In genomic region chr13:33058816-33059215, GRCh38 we compare ENCODE assay signal across 17 cellular contexts.
"Had no signal": no experiment of that assay in that cellular context is flagged by ENCODE, and none has a peak within 500 bp of the region (broad histone marks: within the 10 kb centered on the region; RNA-seq: fewer than 3 reads in every experiment).

No MANE protein-coding gene starts in this region.

- H3K27me3 ChIP-seq: heart left ventricle, testis, transverse colon had no signal

- H3K27ac ChIP-seq: lower lobe of right lung, psoas muscle, testis, transverse colon had no signal

- H3K4me3 ChIP-seq: heart left ventricle, lower lobe of right lung, psoas muscle, testis, transverse colon had no signal

- DNase-seq: heart left ventricle; hippocampal formation; lower lobe of right lung; midbrain; psoas muscle; retina; stimulated activated CD4-positive, alpha-beta T cell treated with anti-CD3 and anti-CD28 coated beads, Interleukin-2, amount 100 ng/mL, for 24 hours; stimulated activated CD4-positive, alpha-beta T cell treated with anti-CD3 and anti-CD28 coated beads, Interleukin-4, amount 100 ng/mL, for 4 hours; stimulated activated naive B cell treated with anti-CD40 and anti-IgM and Interleukin-4, amounts not matched to agents 10 μg/mL and 1 μg/mL and 100 μg/mL, for 72 hours; stimulated activated naive CD8-positive, alpha-beta T cell treated with anti-CD3 and anti-CD28 coated beads, Interleukin-15, amount 100 ng/mL, for 72 hours; testis; transverse colon had no signal

- H3K36me3 ChIP-seq: lower lobe of right lung, transverse colon had no signal

- H3K9me3 ChIP-seq: heart left ventricle, lower lobe of right lung, psoas muscle, testis, transverse colon had no signal

- H3K4me1 ChIP-seq: psoas muscle had no signal

- FAIRE-seq: endothelial cell of umbilical vein, frontal cortex had no signal

- ATAC-seq: left lobe of liver; lower lobe of right lung; natural killer cell treated with Interleukin-12 subunit alpha and Interleukin-12 subunit beta and Interleukin-15 and Interleukin-18, amount 100 ng/mL, for 72 hours; psoas muscle; sciatic nerve; stimulated activated naive B cell treated with anti-CD40 and anti-IgM and Interleukin-4, amounts not matched to agents 10 μg/mL and 1 μg/mL and 100 μg/mL, for 72 hours; stimulated activated naive CD8-positive, alpha-beta T cell treated with anti-CD3 and anti-CD28 coated beads, Interleukin-15, amount 100 ng/mL, for 72 hours had no signal
